ENCODE assay signal across 8 cellular contexts in genomic region chr16:46688657-46689491, GRCh38. TPM values are rescaled to one million over a fixed set of nuclear protein-coding genes. Genes with fewer than 3 reads are reported as not detected.
A peak's percentile ranks its signal among the peaks of the same experiment; 100 is the strongest.
DNase-seq lines count a peak whose midpoint lies in the region; ATAC-seq and TF ChIP-seq lines count a peak whose summit lies in the region.

Gene VPS35, minus strand, starts transcription at chr16:46689178. Its CDS starts 45 bp downstream, at chr16:46689133.

- intact Hi-C loops in lower leg skin (cut with DNase I; ENCODE audit: low total_unique reads): no loop called here

- H3K9ac ChIP-seq in duodenal mucosa (ENCODE audit: low read depth in 1 of 2, low read length in 2 of 2): peak within 1 kb of the TSS; percentile 87 to 94

- H3K27me3 Mint-ChIP-seq in CD4-positive, CD25-positive, alpha-beta regulatory T cell: no peaks in the 10 kb centered on the region

- peaks cover 22 to 47% (median 35%) of the 10 kb centered on the region in 4 donors for H3K4me1 Mint-ChIP-seq in CD4-positive, CD25-positive, alpha-beta regulatory T cell

- H3K36me3 Mint-ChIP-seq in CD4-positive, CD25-positive, alpha-beta regulatory T cell: no peaks in the 10 kb centered on the region

- 0 to 1% methylated on average over 39 to 43 of the region's 60 CpGs for WGBS in lower leg skin, 2 donors

- no peak for TF ChIP-seq CTCF in lower leg skin (IDR thresholded peaks at IDR 0.05)

- peak; percentile 99 for DNase-seq in CD4-positive, CD25-positive, alpha-beta regulatory T cell
- peak; percentile 97 for DNase-seq in NCI-H774 (lab: John Stamatoyannopoulos, UW)
- DNase-seq in activated CD4-positive, alpha-beta T cell treated with anti-CD3 and anti-CD28 coated beads, Interleukin-2, amount 50 U/mL, for 48 hours: peak; percentile 100
- DNase-seq in lower leg skin (ENCODE audit: low spot score in 2 of 2): peak; percentile 100
- DNase-seq in stimulated activated CD4-positive, alpha-beta T cell treated with anti-CD3 and anti-CD28 coated beads, Interleukin-4, amount 100 ng/mL, for 48 hours (ENCODE audit: low read depth in 2 of 2): peak; percentile 99 to 100

- H3K36me3 ChIP-seq in CD4-positive, CD25-positive, alpha-beta regulatory T cell (ENCODE audit: control insufficient read depth, insufficient read depth, low read length): no peaks in the 10 kb centered on the region
- H3K36me3 ChIP-seq in duodenal mucosa (ENCODE audit: control insufficient read depth in 1 of 2, insufficient read depth in 2 of 2, low read length in 2 of 2): no peaks in the 10 kb centered on the region

- H3K9me3 ChIP-seq in CD4-positive, CD25-positive, alpha-beta regulatory T cell (ENCODE audit: control insufficient read depth in 2 of 2, low read length in 2 of 2): no peaks in the 10 kb centered on the region
- no peaks in the 10 kb centered on the region for H3K9me3 ChIP-seq in duodenal mucosa (ENCODE audit: control insufficient read depth in 1 of 2, low read length in 2 of 2)

- H3K9me3 Mint-ChIP-seq in CD4-positive, CD25-positive, alpha-beta regulatory T cell: no peaks in the 10 kb centered on the region

- no peak within 1 kb of the TSS for H3K4me3 Mint-ChIP-seq in CD4-positive, CD25-positive, alpha-beta regulatory T cell

- H3K27me3 ChIP-seq in CD4-positive, CD25-positive, alpha-beta regulatory T cell (ENCODE audit: control insufficient read depth, insufficient read depth, low read length): no peaks in the 10 kb centered on the region
- no peaks in the 10 kb centered on the region for H3K27me3 ChIP-seq in duodenal mucosa (ENCODE audit: control insufficient read depth in 1 of 2, insufficient read depth in 2 of 2, low read length in 2 of 2)

- peak within 1 kb of the TSS; percentile 97 for H3K27ac ChIP-seq in CD4-positive, CD25-positive, alpha-beta regulatory T cell (ENCODE audit: insufficient read depth, low read length, poor library complexity, severe bottlenecking)
- H3K27ac ChIP-seq in duodenal mucosa (ENCODE audit: low read depth, low read length): peak within 1 kb of the TSS; percentile 97

- H3K4me3 ChIP-seq in CD4-positive, CD25-positive, alpha-beta regulatory T cell (ENCODE audit: low read depth, low read length): peak within 1 kb of the TSS; percentile 92
- H3K4me3 ChIP-seq in duodenal mucosa (ENCODE audit: low read depth in 1 of 2, low read length in 2 of 2) (peak within 1 kb of the TSS; percentile 77 to 98), lower leg skin (ENCODE audit: low read depth, poor library complexity, severe bottlenecking) (peak within 1 kb of the TSS; percentile 89)

- H3K4me1 ChIP-seq in CD4-positive, CD25-positive, alpha-beta regulatory T cell (ENCODE audit: control insufficient read depth, insufficient read depth, low read length, poor library complexity, severe bottlenecking): peaks cover 27% of the 10 kb centered on the region
- H3K4me1 ChIP-seq in duodenal mucosa (ENCODE audit: control insufficient read depth in 1 of 2, insufficient read depth in 2 of 2, low read length in 2 of 2): peaks cover 44 to 45% of the 10 kb centered on the region in 2 donors

- peak within 1 kb of the TSS in 1 of 3 donors; percentile 16 for H3K27ac Mint-ChIP-seq in CD4-positive, CD25-positive, alpha-beta regulatory T cell

- ATAC-seq in CD4-positive, CD25-positive, alpha-beta regulatory T cell (ENCODE audit: low read depth in 2 of 2): peak; percentile 92 to 93
- ATAC-seq in GM19397 (IDR thresholded peaks at IDR 0.05; ENCODE audit: unreplicated experiment) (peak; percentile 84), HG03571 (IDR thresholded peaks at IDR 0.05; ENCODE audit: unreplicated experiment) (peak; percentile 84)

- TF ChIP-seq POLR2A in lower leg skin (IDR thresholded peaks at IDR 0.05): no peak

RNA-seq across cellular contexts. Expression of gene VPS35, which starts in this region (rescaled TPM):
- total RNA-seq in CD4-positive, CD25-positive, alpha-beta regulatory T cell: 34.1 TPM
- 10 to 100 TPM; 74.3 to 90.3 (median 86.2) TPM for polyA plus RNA-seq in CD4-positive, CD25-positive, alpha-beta regulatory T cell
- 10 to 100 TPM; 37.2 to 77.0 (median 64.4) TPM for total RNA-seq in lower leg skin

Comparison
In these comparisons a context has a peak if more than half of its experiments do, and no peak if none do; other contexts are left out.
1. Peak in every context shown above with its lines: DNase-seq, ATAC-seq, H3K4me3 ChIP-seq and H3K27ac ChIP-seq.